In genomic region chr14:101499513-101499912, GRCh38 we compare ENCODE assay signal across 22 cellular contexts.
"Had no signal": no experiment of that assay in that cellular context is flagged by ENCODE, and none has a peak within 500 bp of the region (broad histone marks: within the 10 kb centered on the region; RNA-seq: fewer than 3 reads in every experiment).

No MANE protein-coding gene starts in this region.

- DNase-seq: activated CD4-positive, alpha-beta memory T cell treated with anti-CD3 and anti-CD28 coated beads, Interleukin-2, amount 10 ng/mL, durations not matched to agents 7 days and 5 days; activated CD4-positive, alpha-beta T cell treated with anti-CD3 and anti-CD28 coated beads for 36 hours; activated T-cell treated with anti-CD3 and anti-CD28 coated beads, Interleukin-2, amount 50 U/mL, for 48 hours; anterior cingulate cortex; brain microvascular endothelial cell; effector memory CD8-positive, alpha-beta T cell; foreskin melanocyte; immature natural killer cell; SHP77; SK-N-SH; stimulated activated CD4-positive, alpha-beta T cell treated with anti-CD3 and anti-CD28 coated beads, Interleukin-4, amount 100 ng/mL, for 4 hours; stimulated activated CD8-positive, alpha-beta memory T cell treated with anti-CD3 and anti-CD28 coated beads, Interleukin-4, amount 100 ng/mL, for 48 hours; stimulated activated naive CD8-positive, alpha-beta T cell treated with anti-CD3 and anti-CD28 coated beads, Interleukin-15, Interleukin-2, amounts not matched to agents 100 U/mL and 50 U/mL, for 24 hours; trophoblast cell had no signal

- ATAC-seq: activated CD4-positive, alpha-beta T cell treated with anti-CD3 and anti-CD28 coated beads for 36 hours; effector memory CD8-positive, alpha-beta T cell; left colon; stimulated activated naive CD8-positive, alpha-beta T cell treated with anti-CD3 and anti-CD28 coated beads, Interleukin-15, Interleukin-2, amounts not matched to agents 100 U/mL and 50 U/mL, for 24 hours had no signal

- H3K9me3 Mint-ChIP-seq: activated CD4-positive, alpha-beta memory T cell treated with anti-CD3 and anti-CD28 coated beads, Interleukin-2, amount 10 ng/mL, durations not matched to agents 7 days and 5 days; immature natural killer cell had no signal

- H3K4me3 ChIP-seq: skin epidermis, suprapubic skin had no signal

- H3K4me1 Mint-ChIP-seq: activated CD4-positive, alpha-beta memory T cell treated with anti-CD3 and anti-CD28 coated beads, Interleukin-2, amount 10 ng/mL, durations not matched to agents 7 days and 5 days; activated CD4-positive, alpha-beta T cell treated with anti-CD3 and anti-CD28 coated beads for 36 hours; immature natural killer cell; memory B cell had no signal

- H3K27ac Mint-ChIP-seq: activated CD4-positive, alpha-beta memory T cell treated with anti-CD3 and anti-CD28 coated beads, Interleukin-2, amount 10 ng/mL, durations not matched to agents 7 days and 5 days; activated CD4-positive, alpha-beta T cell treated with anti-CD3 and anti-CD28 coated beads for 36 hours; dendritic cell treated with granulocyte-macrophage colony-stimulating factor and Interleukin-4, amounts not matched to agents 40 ng/mL and 50 ng/mL, for 4 days; effector memory CD8-positive, alpha-beta T cell; immature natural killer cell; memory B cell; nephron had no signal

- H3K27me3 ChIP-seq: brain microvascular endothelial cell had no signal

- H3K4me3 Mint-ChIP-seq: activated CD4-positive, alpha-beta memory T cell treated with anti-CD3 and anti-CD28 coated beads, Interleukin-2, amount 10 ng/mL, durations not matched to agents 7 days and 5 days; activated CD4-positive, alpha-beta T cell treated with anti-CD3 and anti-CD28 coated beads for 36 hours; dendritic cell treated with granulocyte-macrophage colony-stimulating factor and Interleukin-4, amounts not matched to agents 40 ng/mL and 50 ng/mL, for 4 days; effector memory CD8-positive, alpha-beta T cell; immature natural killer cell; memory B cell; nephron had no signal

- H3K36me3 ChIP-seq: brain microvascular endothelial cell, suprapubic skin had no signal

- H3K9me3 ChIP-seq: SK-N-SH, suprapubic skin had no signal

- H3K27ac ChIP-seq: brain microvascular endothelial cell, epithelial cell of prostate, skin epidermis, suprapubic skin, VCaP had no signal

- H3K36me3 Mint-ChIP-seq: immature natural killer cell had no signal

- H3K27me3 Mint-ChIP-seq: activated CD4-positive, alpha-beta memory T cell treated with anti-CD3 and anti-CD28 coated beads, Interleukin-2, amount 10 ng/mL, durations not matched to agents 7 days and 5 days had no signal
